ENCODE assay signal across 15 cellular contexts in the genomic region with DNA sequence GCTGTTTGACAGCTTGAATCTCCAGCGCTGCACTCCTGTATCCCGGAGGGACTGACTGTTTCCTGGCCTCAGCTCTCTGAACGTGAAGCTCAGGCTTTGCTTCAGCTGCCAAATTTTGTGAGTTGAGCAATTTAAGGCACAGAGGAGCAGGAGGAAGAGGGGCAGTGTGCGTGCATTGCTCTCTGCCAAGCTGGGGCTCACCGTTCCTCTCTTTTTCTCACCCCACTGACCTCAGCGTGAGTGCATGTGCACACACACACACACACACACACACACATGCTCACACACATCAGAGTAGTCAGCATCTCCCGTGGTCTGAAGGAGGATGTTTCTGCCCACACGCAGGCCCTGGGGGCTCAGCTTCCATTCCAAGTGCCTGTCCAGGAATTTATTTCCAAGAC. TPM values are rescaled to one million over a fixed set of nuclear protein-coding genes. Genes with fewer than 3 reads are reported as not detected.
DNase-seq lines count a peak whose midpoint lies in the region; ATAC-seq and TF ChIP-seq lines count a peak whose summit lies in the region.
"Had no signal": no experiment of that assay in that cellular context is flagged by ENCODE, and none has a peak within 500 bp of the region (broad histone marks: within the 10 kb centered on the region; RNA-seq: fewer than 3 reads in every experiment).

No MANE protein-coding gene starts in this region.

- peaks cover 0 to 8% of the 10 kb centered on the region in 2 donors for H3K27me3 ChIP-seq in breast epithelium

- no peaks in the 10 kb centered on the region for H3K9me3 ChIP-seq in breast epithelium

- TF ChIP-seq CTCF in breast epithelium (IDR thresholded peaks at IDR 0.05), result no peak

- H3K36me3 ChIP-seq in breast epithelium, result no peaks in the 10 kb centered on the region

- peaks cover 7% of the 10 kb centered on the region in 2 donors for H3K4me1 ChIP-seq in breast epithelium

- no peak for ATAC-seq in GM21367 (IDR thresholded peaks at IDR 0.05; ENCODE audit: unreplicated experiment)
- ATAC-seq: activated CD8-positive, alpha-beta T cell treated with anti-CD3 and anti-CD28 coated beads, Interleukin-2, amount 10 ng/mL, durations not matched to agents 7 days and 5 days had no signal

- no peak overlapping the region for H3K4me3 ChIP-seq in breast epithelium
- H3K4me3 ChIP-seq: lung, skin epidermis had no signal

- peak; percentile 67 for DNase-seq in HCEC 1CT
- DNase-seq in breast epithelium (ENCODE audit: low spot score in 2 of 2), result peak in 1 of 2 donors; percentile 85
- peak; percentile 69 for DNase-seq in hepatic stellate cell (ENCODE audit: low spot score)
- peak; percentile 96 for DNase-seq in stromal cell of bone marrow (ENCODE audit: low read depth)
- no peak for DNase-seq in DMS114 treated with DMSO at 0.1 percent for 48 hours (lab: John Stamatoyannopoulos, UW; ENCODE audit: unreplicated experiment)
- no peak for DNase-seq in NCI-H1436 treated with DMSO at 0.1 percent for 48 hours (lab: John Stamatoyannopoulos, UW)
- no peak for DNase-seq in RPMI8226
- DNase-seq: activated CD8-positive, alpha-beta T cell treated with anti-CD3 and anti-CD28 coated beads, Interleukin-2, amount 10 ng/mL, durations not matched to agents 7 days and 5 days; DMS79; erythroblast; KG1; NCI-H524 treated with DMSO at 0.1 percent for 48 hours had no signal

- intact Hi-C loops in breast epithelium (cut with DNase I; ENCODE audit: low total_unique reads), result no loop called here

- TF ChIP-seq POLR2A in breast epithelium (IDR thresholded peaks at IDR 0.05), result no peak

- peak overlapping the region; percentile 79 to 84 for H3K27ac ChIP-seq in breast epithelium

RNA-seq across cellular contexts. Expression of a gene that starts 27.8 kb away (rescaled TPM):
- total RNA-seq in breast epithelium, result 1 to 10 TPM; 1.1 to 5.6 (median 4.2) TPM
- total RNA-seq: activated CD8-positive, alpha-beta T cell treated with anti-CD3 and anti-CD28 coated beads, Interleukin-2, amount 10 ng/mL, durations not matched to agents 7 days and 5 days had no signal

Comparison
In these comparisons a context has a peak if more than half of its experiments do, and no peak if none do; other contexts are left out.
1. DNase-seq: peak in HCEC 1CT (single experiment), hepatic stellate cell (single experiment) and stromal cell of bone marrow (single experiment); none in DMS114 treated with DMSO at 0.1 percent for 48 hours (single experiment), NCI-H1436 treated with DMSO at 0.1 percent for 48 hours (single experiment) and RPMI8226 (single experiment).